8 cellular contexts compared by ENCODE assay signal in genomic region chr5:124655943-124656459, GRCh38.
DNase-seq lines count a peak whose midpoint lies in the region; ATAC-seq and TF ChIP-seq lines count a peak whose summit lies in the region.

No MANE protein-coding gene starts in this region.

- H3K4me1 ChIP-seq in OCI-LY7 (ENCODE audit: insufficient read depth, low read length, poor library complexity, severe bottlenecking) (peaks cover 99% of the 10 kb centered on the region), esophagus squamous epithelium (peaks cover 9 to 83% (median 38%) of the 10 kb centered on the region in 3 donors), rectal smooth muscle tissue (ENCODE audit: control insufficient read depth, insufficient read depth, low read length) (peaks cover 24% of the 10 kb centered on the region)

- peak; percentile 91 for DNase-seq in COR-L47 (lab: John Stamatoyannopoulos, UW)
- DNase-seq in HuH-7 (ENCODE audit: low spot score) = peak; percentile 75
- peak; percentile 75 for DNase-seq in OCI-LY7 (ENCODE audit: low spot score)
- DNase-seq in esophagus squamous epithelium (lab: John Stamatoyannopoulos, UW) = no peak
- DNase-seq in activated gamma-delta T cell (lab: John Stamatoyannopoulos, UW) = no peak
- no peak for DNase-seq in activated CD4-positive, alpha-beta T cell treated with anti-CD3 and anti-CD28 coated beads for 4 hours

- no peaks in the 10 kb centered on the region for H3K27me3 ChIP-seq in esophagus squamous epithelium
- no peaks in the 10 kb centered on the region for H3K27me3 ChIP-seq in rectal smooth muscle tissue (ENCODE audit: control insufficient read depth, insufficient read depth, low read length)

- intact Hi-C loops in OCI-LY7 (cut with micrococcal nuclease; ENCODE audit: unreplicated experiment) (loop anchor here (1.0 to 10.0 kb wide), 3 partner anchors 49 to 345 kb away; no protein-coding TSS in a partner anchor), esophagus squamous epithelium (cut with DNase I) (no loop called here)

- H3K4me2 ChIP-seq in OCI-LY7 (ENCODE audit: low read length) = peak overlapping the region; percentile 95

- TF ChIP-seq CTCF in OCI-LY7 (conservative IDR thresholded peaks at IDR 0.05; ENCODE audit: low read length) (no peak), esophagus squamous epithelium (IDR thresholded peaks at IDR 0.05) (no peak)

- H3K36me3 ChIP-seq in OCI-LY7 (ENCODE audit: insufficient read depth, low read length) (no peaks in the 10 kb centered on the region), esophagus squamous epithelium (no peaks in the 10 kb centered on the region), rectal smooth muscle tissue (ENCODE audit: control insufficient read depth, insufficient read depth, low read length) (no peaks in the 10 kb centered on the region)

- no peaks in the 10 kb centered on the region for H3K9me3 ChIP-seq in OCI-LY7 (ENCODE audit: low read length)
- H3K9me3 ChIP-seq in esophagus squamous epithelium = no peaks in the 10 kb centered on the region

- H3K4me3 ChIP-seq in OCI-LY7 (ENCODE audit: low read depth, low read length, poor library complexity, severe bottlenecking) (peak overlapping the region; percentile 59), esophagus squamous epithelium (peak overlapping the region in 1 of 4 donors; percentile 4), rectal smooth muscle tissue (ENCODE audit: low read length) (no peak overlapping the region)

- H2AFZ ChIP-seq in OCI-LY7 (ENCODE audit: low read length) = peak overlapping the region; percentile 4; the same call in 1 of the 2 replicates

- no peaks in the 10 kb centered on the region for H3K9me2 ChIP-seq in OCI-LY7 (ENCODE audit: insufficient read depth, low read length)

- no peak for TF ChIP-seq POLR2A in esophagus squamous epithelium (IDR thresholded peaks at IDR 0.05)

- H3K27ac ChIP-seq in OCI-LY7 (ENCODE audit: low read depth, low read length, poor library complexity, severe bottlenecking) (peak overlapping the region; percentile 73), esophagus squamous epithelium (peak overlapping the region; percentile 56 to 76 (median 74)), rectal smooth muscle tissue (ENCODE audit: low read depth, low read length) (peak overlapping the region; percentile 2)

- WGBS in esophagus squamous epithelium, 2 donors = 26 to 28% methylated on average over 5 of the region's 5 CpGs

- H4K20me1 ChIP-seq in OCI-LY7 (ENCODE audit: insufficient read depth, low read length) = peaks cover 8% of the 10 kb centered on the region; the same call in 1 of the 2 replicates

- no TSS peak for BruUV-seq in OCI-LY7 (replicated peaks; lab: Mats Ljungman, UMichigan)

- ATAC-seq in HG03354 (IDR thresholded peaks at IDR 0.05; ENCODE audit: poor library complexity, severe bottlenecking, unreplicated experiment) = no peak

- POLR2A ChIA-PET in OCI-LY7 (lab: Charles Lee) = interaction anchor here (0.5 to 2.1 kb wide), 17 partner anchors 9 to 1545 kb away, joined by 3 to 10 read pairs (median 4); partner anchors contain the start of gene ZNF608

- H3K9ac ChIP-seq in rectal smooth muscle tissue (ENCODE audit: low read length) = no peak overlapping the region

- CTCF ChIA-PET in OCI-LY7 (lab: Charles Lee; ENCODE audit: unreplicated experiment) = interaction anchor here (0.8 kb wide), 1 partner anchor 51 kb away, joined by 6 read pairs; no protein-coding TSS in a partner anchor

- H3K79me2 ChIP-seq in OCI-LY7 (ENCODE audit: insufficient read depth, low read depth, low read length) = peaks cover 90% of the 10 kb centered on the region

Comparison
In these comparisons a context has a peak if more than half of its experiments do, and no peak if none do; other contexts are left out.
1. DNase-seq: peak in COR-L47 (single experiment), HuH-7 (single experiment) and OCI-LY7 (single experiment); none in esophagus squamous epithelium (single experiment), activated gamma-delta T cell (single experiment) and activated CD4-positive, alpha-beta T cell treated with anti-CD3 and anti-CD28 coated beads for 4 hours (0 of 2).
2. H3K27ac ChIP-seq: peak in every context shown above with its lines; median percentile 74 in esophagus squamous epithelium; 73 in OCI-LY7; 2 in rectal smooth muscle tissue.